13 cellular contexts compared by ENCODE assay signal in genomic region chr2:1818404-1818803, GRCh38.
"Had no signal": no experiment of that assay in that cellular context is flagged by ENCODE, and none has a peak within 500 bp of the region (broad histone marks: within the 10 kb centered on the region; RNA-seq: fewer than 3 reads in every experiment).

No MANE protein-coding gene starts in this region.

- H3K36me3 Mint-ChIP-seq: T-cell had no signal

- H3K27ac ChIP-seq: WERI-Rb-1 had no signal

- H3K27ac Mint-ChIP-seq: activated CD8-positive, alpha-beta T cell treated with anti-CD3 and anti-CD28 coated beads, Interleukin-2, amount 10 ng/mL, durations not matched to agents 7 days and 5 days; effector memory CD8-positive, alpha-beta T cell; nephron progenitor cell; stimulated activated naive CD8-positive, alpha-beta T cell treated with anti-CD3 and anti-CD28 coated beads, Interleukin-15, Interleukin-2, amounts not matched to agents 100 ng/mL and 50 ng/mL, for 24 hours; T-cell had no signal

- ATAC-seq: effector memory CD8-positive, alpha-beta T cell had no signal

- DNase-seq: activated CD4-positive, alpha-beta T cell treated with anti-CD3 and anti-CD28 coated beads for 48 hours; activated CD8-positive, alpha-beta memory T cell treated with anti-CD3 and anti-CD28 coated beads, Interleukin-2, amount 50 U/mL, for 48 hours; activated CD8-positive, alpha-beta T cell treated with anti-CD3 and anti-CD28 coated beads, Interleukin-2, amount 10 ng/mL, durations not matched to agents 7 days and 5 days; activated naive CD4-positive, alpha-beta T cell; caudate nucleus; effector memory CD8-positive, alpha-beta T cell; left colon; nephron progenitor cell; stimulated activated CD4-positive, alpha-beta T cell treated with anti-CD3 and anti-CD28 coated beads, Interleukin-15, amount 100 ng/mL, for 24 hours; stimulated activated CD4-positive, alpha-beta T cell treated with anti-CD3 and anti-CD28 coated beads, Interleukin-4, amount 100 ng/mL, for 24 hours; T-cell; WERI-Rb-1 had no signal

- H3K9me3 Mint-ChIP-seq: effector memory CD8-positive, alpha-beta T cell; nephron progenitor cell; stimulated activated naive CD8-positive, alpha-beta T cell treated with anti-CD3 and anti-CD28 coated beads, Interleukin-15, Interleukin-2, amounts not matched to agents 100 ng/mL and 50 ng/mL, for 24 hours; T-cell had no signal

- H3K27me3 Mint-ChIP-seq: effector memory CD8-positive, alpha-beta T cell had no signal

- H3K36me3 ChIP-seq: WERI-Rb-1 had no signal

- H3K4me3 Mint-ChIP-seq: activated CD8-positive, alpha-beta T cell treated with anti-CD3 and anti-CD28 coated beads, Interleukin-2, amount 10 ng/mL, durations not matched to agents 7 days and 5 days; effector memory CD8-positive, alpha-beta T cell; nephron progenitor cell; stimulated activated naive CD8-positive, alpha-beta T cell treated with anti-CD3 and anti-CD28 coated beads, Interleukin-15, Interleukin-2, amounts not matched to agents 100 ng/mL and 50 ng/mL, for 24 hours; T-cell had no signal
